In the genomic region with DNA sequence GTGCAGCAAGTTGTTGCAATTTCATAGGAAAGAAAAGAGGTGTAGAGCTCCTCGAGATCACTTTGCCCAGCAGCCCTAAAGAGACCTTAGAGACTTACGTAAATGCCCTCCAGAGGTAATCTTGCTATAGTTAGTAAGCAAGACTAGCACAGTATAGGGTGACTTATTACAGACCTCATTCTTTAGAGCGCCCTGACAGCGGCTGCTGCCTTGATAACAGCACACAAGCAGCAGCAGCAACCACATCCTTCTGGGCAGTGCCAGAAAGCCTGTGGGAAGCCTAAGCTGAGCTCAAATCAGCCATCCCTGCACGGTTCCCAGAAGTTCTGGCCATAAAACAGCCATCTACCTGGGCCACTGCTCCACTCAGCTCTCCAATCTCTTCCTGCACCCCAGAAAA, we compare ENCODE assay signal across 19 cellular contexts. TPM values are rescaled to one million over a fixed set of nuclear protein-coding genes. Genes with fewer than 3 reads are reported as not detected.
"Had no signal": no experiment of that assay in that cellular context is flagged by ENCODE, and none has a peak within 500 bp of the region (broad histone marks: within the 10 kb centered on the region; RNA-seq: fewer than 3 reads in every experiment).

No MANE protein-coding gene starts in this region.

- DNase-seq: activated CD4-positive, alpha-beta T cell treated with anti-CD3 and anti-CD28 coated beads, Interleukin-2, amount 10 ng/mL, durations not matched to agents 24 days and 14 days; activated CD8-positive, alpha-beta memory T cell treated with anti-CD3 and anti-CD28 coated beads, Interleukin-2, amount 50 U/mL, for 4 hours; activated CD8-positive, alpha-beta T cell treated with anti-CD3 and anti-CD28 coated beads, Interleukin-2, amount 10 ng/mL, durations not matched to agents 7 days and 5 days; activated gamma-delta T cell; activated T-cell treated with anti-CD3 and anti-CD28 coated beads, Interleukin-2, amount 50 U/mL, for 72 hours; anterior cingulate cortex; colonic mucosa; islet precursor cell; midbrain; stimulated activated CD4-positive, alpha-beta T cell treated with anti-CD3 and anti-CD28 coated beads, Interleukin-1b, Interleukin-23, amount 100 ng/mL, for 48 hours; T-cell; T-helper 9 cell had no signal

- H3K27me3 ChIP-seq: colonic mucosa had no signal

- H3K36me3 ChIP-seq: colonic mucosa had no signal

- ATAC-seq: activated CD8-positive, alpha-beta T cell treated with anti-CD3 and anti-CD28 coated beads, Interleukin-2, amount 10 ng/mL, durations not matched to agents 7 days and 5 days; T-cell; WTC11 had no signal

- H3K4me1 ChIP-seq: colonic mucosa, parathyroid adenoma had no signal

- H2AFZ ChIP-seq: parathyroid adenoma had no signal

- H3K27ac ChIP-seq: colonic mucosa, parathyroid adenoma had no signal

- H3K9me3 ChIP-seq: colonic mucosa had no signal

- H3K4me3 ChIP-seq: colonic mucosa, lung had no signal

- H3K79me2 ChIP-seq: parathyroid adenoma had no signal

- H3K9ac ChIP-seq: parathyroid adenoma had no signal

RNA-seq across cellular contexts. Expression of gene OR56B1, which starts 22.6 kb away (rescaled TPM):
- total RNA-seq: cardiac septum, colonic mucosa, lung, myocyte, renal cortical epithelial cell had no signal
- polyA plus RNA-seq: urinary bladder had no signal

RNA-seq across cellular contexts. Expression of gene OR52N4, which starts 40.3 kb away (rescaled TPM):
- total RNA-seq: activated CD4-positive, alpha-beta T cell treated with anti-CD3 and anti-CD28 coated beads, Interleukin-2, amount 10 ng/mL, durations not matched to agents 24 days and 14 days; cardiac septum; colonic mucosa; myocyte; renal cortical epithelial cell; urinary bladder had no signal
